Comparison of ENCODE assay signal across 10 cellular contexts in the genomic region with DNA sequence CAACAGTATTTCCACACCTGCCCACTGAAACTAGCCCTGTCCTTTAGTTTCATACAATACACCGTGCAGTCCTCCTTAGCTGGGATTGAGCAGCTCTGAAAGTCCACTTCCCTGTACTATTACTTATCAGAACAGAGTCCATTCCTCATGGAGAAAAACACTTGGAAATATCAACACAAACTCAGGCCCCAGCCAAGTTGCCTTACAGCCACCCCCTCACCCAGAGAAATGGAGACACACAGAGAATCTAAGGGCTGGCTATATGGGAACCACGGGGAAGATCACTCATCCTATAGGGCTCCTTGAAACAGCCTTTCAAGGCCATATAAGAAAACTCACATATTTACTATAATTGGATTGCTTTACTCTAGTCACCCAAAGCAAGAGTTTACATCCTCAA. TPM values are rescaled to one million over a fixed set of nuclear protein-coding genes. Genes with fewer than 3 reads are reported as not detected.
DNase-seq lines count a peak whose midpoint lies in the region; ATAC-seq, FAIRE-seq and TF ChIP-seq lines count a peak whose summit lies in the region.
"Had no signal": no experiment of that assay in that cellular context is flagged by ENCODE, and none has a peak within 500 bp of the region (broad histone marks: within the 10 kb centered on the region; RNA-seq: fewer than 3 reads in every experiment).

No MANE protein-coding gene starts in this region.

- ATAC-seq in body of pancreas (no peak), HepG2 (no peak), GM19035 (IDR thresholded peaks at IDR 0.05; ENCODE audit: unreplicated experiment) (no peak)
- ATAC-seq: mucosa of descending colon; stimulated activated naive CD8-positive, alpha-beta T cell treated with anti-CD3 and anti-CD28 coated beads, Interleukin-15, amount 100 ng/mL, for 72 hours had no signal

- H3K4me2 ChIP-seq in GM23248 (ENCODE audit: unreplicated experiment) (peak overlapping the region; percentile 97), HepG2 (ENCODE audit: low read depth, low read length) (peak overlapping the region; percentile 99), smooth muscle cell (peak overlapping the region; percentile 88)

- CTCF ChIA-PET in HepG2 (lab: Yijun Ruan, JAX; ENCODE audit: low intra/inter-chr PET ratio, low total read pairs) = no interaction called here

- H3K27me3 ChIP-seq in GM23248 (replicated peaks; ENCODE audit: insufficient read depth) (no peaks in the 10 kb centered on the region), body of pancreas (no peaks in the 10 kb centered on the region), HepG2 (ENCODE audit: control insufficient read depth in 1 of 2, insufficient read depth in 2 of 2, low read length in 2 of 2) (no peaks in the 10 kb centered on the region; a peak in 1 of 5 replicates), smooth muscle cell (ENCODE audit: low read depth) (no peaks in the 10 kb centered on the region)

- H3K36me3 ChIP-seq in GM23248 (ENCODE audit: low read depth) (no peaks in the 10 kb centered on the region), body of pancreas (replicated peaks in 1 of 2; ENCODE audit: insufficient read depth in 1 of 2, low read depth in 2 of 2) (no peaks in the 10 kb centered on the region), HepG2 (replicated peaks in 1 of 2; ENCODE audit: control insufficient read depth in 1 of 2, insufficient read depth in 2 of 2, low read length in 2 of 2) (no peaks in the 10 kb centered on the region), smooth muscle cell (ENCODE audit: low read depth) (no peaks in the 10 kb centered on the region)

- WGBS in GM23248 (ENCODE audit: low coverage in 1 of 2, low lambda C conversion rate in 2 of 2, missing lambda C conversion rate in 2 of 2), 2 experiments = 68 to 79% methylated on average over 2 of the region's 2 CpGs
- WGBS in body of pancreas, 2 donors = 22 to 25% methylated on average over 2 of the region's 2 CpGs
- WGBS in HepG2 (ENCODE audit: low lambda C conversion rate) = 41% methylated on average over 2 of the region's 2 CpGs
- 74% methylated on average over 2 of the region's 2 CpGs for WGBS in smooth muscle cell (ENCODE audit: low lambda C conversion rate)

- H3F3A ChIP-seq in GM23248 (ENCODE audit: insufficient read depth) = peaks cover 47% of the 10 kb centered on the region
- H3F3A ChIP-seq in smooth muscle cell (ENCODE audit: low read depth) = peaks cover 19% of the 10 kb centered on the region

- TF ChIP-seq EP300 in HepG2 (IDR thresholded peaks at IDR 0.05; ENCODE audit: low read depth in 2 of 2, low read length in 2 of 2) (no peak), HepG2 (CRISPR knock-in tag; IDR thresholded peaks at IDR 0.05; ENCODE audit: borderline replicate concordance) (no peak)

- H3K27ac ChIP-seq in GM23248 (peak overlapping the region; percentile 94), body of pancreas (peak overlapping the region; percentile 58 to 99 (median 94)), HepG2 (ENCODE audit: extremely low read length, insufficient read depth, low read length) (no peak overlapping the region), smooth muscle cell (ENCODE audit: low read depth) (peak overlapping the region; percentile 96)

- DNase-seq in GM23248 (peak; percentile 31), body of pancreas (no peak), HepG2 (ENCODE audit: low spot score) (no peak), smooth muscle cell (lab: John Stamatoyannopoulos, UW; ENCODE audit: unreplicated experiment) (no peak), CD1c-positive myeloid dendritic cell (ENCODE audit: extremely low spot score) (no peak), HuH-7 (ENCODE audit: low spot score) (no peak), HuH-7.5 (ENCODE audit: low spot score) (no peak)
- DNase-seq: stimulated activated naive CD8-positive, alpha-beta T cell treated with anti-CD3 and anti-CD28 coated beads, Interleukin-15, amount 100 ng/mL, for 72 hours had no signal

- no peaks in the 10 kb centered on the region for H3K9me3 ChIP-seq in GM23248 (ENCODE audit: low read depth)
- no peaks in the 10 kb centered on the region for H3K9me3 ChIP-seq in body of pancreas
- H3K9me3 ChIP-seq in HepG2 (ENCODE audit: low read length) = no peaks in the 10 kb centered on the region
- no peaks in the 10 kb centered on the region for H3K9me3 ChIP-seq in smooth muscle cell (replicated peaks; ENCODE audit: low read depth)
- H3K9me3 ChIP-seq: mucosa of descending colon had no signal

- FAIRE-seq in HepG2 (lab: Jason Lieb, UNC) = no peak

- TF ChIP-seq RAD21 in HepG2 (CRISPR knock-in tag; IDR thresholded peaks at IDR 0.05) = no peak

- intact Hi-C loops in body of pancreas (cut with DNase I) = no loop called here
- intact Hi-C loops in HepG2 (cut with micrococcal nuclease; ENCODE audit: unreplicated experiment) = loop anchor here (2.0 kb wide), 1 partner anchor 95 kb away; a partner anchor contains a TSS

- no peak for TF ChIP-seq CTCF in body of pancreas (IDR thresholded peaks at IDR 0.05)
- TF ChIP-seq CTCF in HepG2 (CRISPR knock-in tag; IDR thresholded peaks at IDR 0.05) = no peak
- no peak for TF ChIP-seq CTCF in smooth muscle cell (IDR thresholded peaks at IDR 0.05; ENCODE audit: borderline replicate concordance, insufficient read depth, poor library complexity, severe bottlenecking)

- H3K9ac ChIP-seq in GM23248 (peak overlapping the region; percentile 93), HepG2 (ENCODE audit: insufficient read depth, low read depth, low read length) (peak overlapping the region; percentile 91; the same call in 1 of the 2 replicates), smooth muscle cell (ENCODE audit: low read depth) (peak overlapping the region; percentile 94)

- no peaks in the 10 kb centered on the region for H3K9me2 ChIP-seq in GM23248 (ENCODE audit: insufficient read depth)

- peaks cover 58% of the 10 kb centered on the region for H3K4me1 ChIP-seq in GM23248 (ENCODE audit: insufficient read depth)
- H3K4me1 ChIP-seq in body of pancreas = peaks cover 86% of the 10 kb centered on the region
- peaks cover 73% of the 10 kb centered on the region for H3K4me1 ChIP-seq in HepG2 (ENCODE audit: insufficient read depth, low read length)
- H3K4me1 ChIP-seq in smooth muscle cell (ENCODE audit: low read depth) = peaks cover 57% of the 10 kb centered on the region

- H4K20me1 ChIP-seq in GM23248 (ENCODE audit: insufficient read depth) (no peaks in the 10 kb centered on the region), HepG2 (ENCODE audit: insufficient read depth, low read length) (no peaks in the 10 kb centered on the region), smooth muscle cell (ENCODE audit: low read depth) (peaks cover 36% of the 10 kb centered on the region)

- peaks cover 64% of the 10 kb centered on the region for H3K79me2 ChIP-seq in GM23248 (ENCODE audit: insufficient read depth)
- H3K79me2 ChIP-seq in HepG2 (ENCODE audit: insufficient read depth, low read length) = peaks cover 53% of the 10 kb centered on the region
- H3K79me2 ChIP-seq in smooth muscle cell (ENCODE audit: low read depth) = peaks cover 75% of the 10 kb centered on the region

- in situ Hi-C loops in GM23248 (cut with MboI) (no loop called here), HepG2 (cut with HindIII; ENCODE audit: extremely low pct_ligation_motif_present, low pct_unique_long_range_greater_than_20kb) (no loop called here)

- POLR2A ChIA-PET in HepG2 (lab: Yijun Ruan, JAX) = interaction anchor here (1.1 kb wide), 1 partner anchor 94 kb away, joined by 3 read pairs; no protein-coding TSS in a partner anchor

- BruUV-seq in HepG2 (replicated peaks; lab: Mats Ljungman, UMichigan) = no TSS peak

- TF ChIP-seq POLR2A in body of pancreas (IDR thresholded peaks at IDR 0.05) (peak in 1 of 3 donors; percentile 36), HepG2 (IDR thresholded peaks at IDR 0.05; ENCODE audit: insufficient read depth in 1 of 2, low read depth in 2 of 2, low read length in 2 of 2) (no peak)

- H3K4me3 ChIP-seq in GM23248 (peak overlapping the region; percentile 86), body of pancreas (no peak overlapping the region), HepG2 (replicated peaks in 1 of 3; ENCODE audit: insufficient read depth in 1 of 3, low read depth in 2 of 3, low read length in 3 of 3) (peak overlapping the region in 1 of 3 experiments; percentile 76; a peak in 2 of 6 replicates), smooth muscle cell (peak overlapping the region; percentile 94)

- no peak overlapping the region for H2AFZ ChIP-seq in GM23248
- no peak overlapping the region for H2AFZ ChIP-seq in HepG2 (ENCODE audit: low read length)
- no peak overlapping the region for H2AFZ ChIP-seq in smooth muscle cell (ENCODE audit: low read depth)

RNA-seq across cellular contexts. Expression of a gene that starts 1.9 kb away (rescaled TPM):
- total RNA-seq in GM23248 (2014; rRNA removed; shearing (Covaris generic)) = 122 and 158 TPM in 2 replicates
- 173 and 175 TPM in 2 replicates for polyA plus RNA-seq in GM23248 (2016; fragmentation: Nextera tagmentation; extraction: Ambion mirVana)
- total RNA-seq in body of pancreas = 100 to 1,000 TPM in 1 of 2 donors, 10 to 100 TPM in 1; 74.5 to 167 TPM
- total RNA-seq in HepG2 (2016; rRNA removed; fragmentation: Illumina TruSeq; extraction: Trizol) = 23.5 and 43.4 TPM in 2 replicates
- 3.4 and 5.0 TPM in 2 replicates for total RNA-seq in HepG2 (2016; cell fraction: cytosol; rRNA removed; fragmentation: Illumina TruSeq; extraction: Trizol; ENCODE audit: low read depth)
- 27.0 and 44.9 TPM in 2 replicates for total RNA-seq in HepG2 (2016; cell fraction: insoluble cytoplasmic fraction; rRNA removed; fragmentation: Illumina TruSeq; extraction: Trizol)
- 11.4 and 14.4 TPM in 2 replicates for total RNA-seq in HepG2 (2016; cell fraction: membrane; rRNA removed; fragmentation: Illumina TruSeq; extraction: Trizol)
- total RNA-seq in HepG2 (2016; cell fraction: nucleus; rRNA removed; fragmentation: Illumina TruSeq; extraction: Trizol) = 46.8 and 54.9 TPM in 2 replicates
- 40.6 and 45.9 TPM in 2 replicates for polyA plus RNA-seq in HepG2 (2011; rRNA removed)
- polyA plus RNA-seq in HepG2 (2011; cell fraction: cytosol; rRNA removed) = 21.7 and 39.6 TPM in 2 replicates
- 16.5 and 20.8 TPM in 2 replicates for polyA plus RNA-seq in HepG2 (2011; cell fraction: nucleus; rRNA removed)
- polyA plus RNA-seq in HepG2 (2012) = 49.6 and 72.8 TPM in 2 replicates
- polyA plus RNA-seq in HepG2 (2016; cell fraction: cytosol; fragmentation: Illumina TruSeq; extraction: Trizol; ENCODE audit: low read depth) = 2.5 and 3.1 TPM in 2 replicates
- polyA plus RNA-seq in HepG2 (2016; cell fraction: insoluble cytoplasmic fraction; fragmentation: Illumina TruSeq; extraction: Trizol; ENCODE audit: low read depth) = 20.1 and 21.1 TPM in 2 replicates
- 6.3 and 6.6 TPM in 2 replicates for polyA plus RNA-seq in HepG2 (2016; cell fraction: membrane; fragmentation: Illumina TruSeq; extraction: Trizol; ENCODE audit: low read depth)
- polyA plus RNA-seq in HepG2 (2016; cell fraction: nucleus; fragmentation: Illumina TruSeq; extraction: Trizol; ENCODE audit: insufficient read depth, low read depth) = 41.0 and 42.6 TPM in 2 replicates
- polyA minus RNA-seq in HepG2 (2011; rRNA and poly(A)+ RNA removed; ENCODE audit: low replicate concordance) = 35.5 and 55.9 TPM in 2 replicates
- polyA minus RNA-seq in HepG2 (2011; cell fraction: cytosol; rRNA and poly(A)+ RNA removed) = 46.9 and 76.7 TPM in 2 replicates
- polyA minus RNA-seq in HepG2 (2011; cell fraction: nucleus; rRNA and poly(A)+ RNA removed) = 69.5 and 87.4 TPM in 2 replicates
- 266 and 270 TPM in 2 replicates for total RNA-seq in smooth muscle cell
- 160 and 162 TPM in 2 replicates for polyA plus RNA-seq in smooth muscle cell

RNA-seq across cellular contexts. Expression of a gene that starts 39.8 kb away (rescaled TPM):
- total RNA-seq in GM23248 (2014; rRNA removed; shearing (Covaris generic)) = not detected in 2 replicates
- polyA plus RNA-seq in GM23248 (2016; fragmentation: Nextera tagmentation; extraction: Ambion mirVana) (not detected in 2 replicates), HepG2 (2011; rRNA removed) (0.60 and 0.66 TPM in 2 replicates), smooth muscle cell (0.73 and 3.5 TPM in 2 replicates)
- total RNA-seq in body of pancreas (10 to 100 TPM; 10.1 to 16.2 TPM), HepG2 (2016; rRNA removed; fragmentation: Illumina TruSeq; extraction: Trizol) (0.29 and 0.33 TPM in 2 replicates), smooth muscle cell (0.63 and 1.8 TPM in 2 replicates)
- total RNA-seq in HepG2 (2016; cell fraction: cytosol; rRNA removed; fragmentation: Illumina TruSeq; extraction: Trizol; ENCODE audit: low read depth) = 0.30 TPM in 1 of 2 replicates, not detected in the other
- 0.37 and 0.65 TPM in 2 replicates for total RNA-seq in HepG2 (2016; cell fraction: insoluble cytoplasmic fraction; rRNA removed; fragmentation: Illumina TruSeq; extraction: Trizol)
- total RNA-seq in HepG2 (2016; cell fraction: membrane; rRNA removed; fragmentation: Illumina TruSeq; extraction: Trizol) = 0.25 and 0.41 TPM in 2 replicates
- 0.31 and 0.50 TPM in 2 replicates for total RNA-seq in HepG2 (2016; cell fraction: nucleus; rRNA removed; fragmentation: Illumina TruSeq; extraction: Trizol)
- polyA plus RNA-seq in HepG2 (2011; cell fraction: cytosol; rRNA removed) = 0.24 and 0.50 TPM in 2 replicates
- polyA plus RNA-seq in HepG2 (2011; cell fraction: nucleus; rRNA removed) = 0.06 and 1.5 TPM in 2 replicates
- polyA plus RNA-seq in HepG2 (2012) = 1.2 and 1.8 TPM in 2 replicates
- polyA plus RNA-seq in HepG2 (2016; cell fraction: cytosol; fragmentation: Illumina TruSeq; extraction: Trizol; ENCODE audit: low read depth) = 0.27 and 0.29 TPM in 2 replicates
- polyA plus RNA-seq in HepG2 (2016; cell fraction: insoluble cytoplasmic fraction; fragmentation: Illumina TruSeq; extraction: Trizol; ENCODE audit: low read depth) = 0.29 and 0.50 TPM in 2 replicates
- polyA plus RNA-seq in HepG2 (2016; cell fraction: membrane; fragmentation: Illumina TruSeq; extraction: Trizol; ENCODE audit: low read depth) = not detected in 2 replicates
- polyA plus RNA-seq in HepG2 (2016; cell fraction: nucleus; fragmentation: Illumina TruSeq; extraction: Trizol; ENCODE audit: insufficient read depth, low read depth) = 0.44 TPM in 1 of 2 replicates, not detected in the other
- 0.02 TPM in 1 of 2 replicates, not detected in the other for polyA minus RNA-seq in HepG2 (2011; rRNA and poly(A)+ RNA removed; ENCODE audit: low replicate concordance)
- 0.69 TPM in 1 of 2 replicates, not detected in the other for polyA minus RNA-seq in HepG2 (2011; cell fraction: cytosol; rRNA and poly(A)+ RNA removed)
- polyA minus RNA-seq in HepG2 (2011; cell fraction: nucleus; rRNA and poly(A)+ RNA removed) = 1.5 and 1.9 TPM in 2 replicates

Comparison
In these comparisons a context has a peak if more than half of its experiments do, and no peak if none do; other contexts are left out.
1. H3K4me3 ChIP-seq: peak in GM23248 (single experiment) and smooth muscle cell (single experiment); none in body of pancreas (0 of 2).
2. Peak in every context shown above with its lines, with median percentiles within 50 percentile points of each other: H3K4me2 ChIP-seq and H3K9ac ChIP-seq.